8 cellular contexts compared by ENCODE assay signal in the genomic region with DNA sequence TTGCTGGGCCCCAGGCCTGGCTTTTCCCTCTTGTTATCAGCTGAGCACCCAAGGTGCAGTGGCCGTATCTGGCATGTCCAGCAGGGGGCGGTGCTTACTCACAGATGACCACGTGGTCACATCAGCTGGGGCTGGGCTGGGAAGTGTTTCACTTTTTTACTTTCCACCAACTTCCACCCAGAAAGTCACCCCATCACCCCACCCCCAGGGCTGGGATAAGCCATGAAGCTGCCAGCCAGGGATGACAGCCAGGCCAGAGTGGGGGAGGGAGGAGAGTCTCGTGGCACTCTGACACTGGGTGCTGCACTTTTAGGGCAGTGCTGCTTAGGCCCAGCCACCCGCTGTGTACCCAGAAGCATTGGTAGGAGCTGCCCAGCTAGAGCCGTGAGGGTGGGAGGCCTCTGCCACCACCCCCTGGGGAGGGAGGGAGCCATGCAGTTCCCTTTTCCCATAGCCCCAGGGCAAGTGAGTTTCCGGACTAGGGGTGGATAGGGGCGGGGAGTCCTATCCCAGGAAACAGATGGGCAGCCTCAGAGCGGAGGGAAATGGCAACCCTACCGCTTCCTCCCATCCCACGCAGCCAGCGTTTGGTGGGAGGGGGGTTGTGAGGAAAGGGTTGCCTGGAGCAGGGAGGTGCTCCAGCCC.
A peak's percentile ranks its signal among the peaks of the same experiment; 100 is the strongest.
DNase-seq lines count a peak whose midpoint lies in the region; ATAC-seq and TF ChIP-seq lines count a peak whose summit lies in the region.

No MANE protein-coding gene starts in this region.

- H3K36me3 Mint-ChIP-seq in memory B cell: no peaks in the 10 kb centered on the region

- peaks cover 10% of the 10 kb centered on the region for H3K4me1 Mint-ChIP-seq in memory B cell

- H3K27me3 Mint-ChIP-seq in memory B cell: no peaks in the 10 kb centered on the region

- no peaks in the 10 kb centered on the region for H3K9me3 Mint-ChIP-seq in memory B cell

- DNase-seq in GM10248 (ENCODE audit: extremely low spot score): peak; percentile 79
- DNase-seq in NOMO-1 treated with DMSO at 0.1 percent for 48 hours (lab: John Stamatoyannopoulos, UW; ENCODE audit: unreplicated experiment): peak; percentile 64
- peak; percentile 63 to 90 (median 88) for DNase-seq in activated CD8-positive, alpha-beta memory T cell treated with anti-CD3 and anti-CD28 coated beads for 48 hours (ENCODE audit: low read depth in 2 of 3, low spot score in 2 of 3)
- peak; percentile 76 for DNase-seq in effector CD8-positive, alpha-beta T cell (lab: John Stamatoyannopoulos, UW)
- peak; percentile 91 for DNase-seq in memory B cell (ENCODE audit: low spot score in 2 of 2)
- DNase-seq in stimulated activated CD8-positive, alpha-beta memory T cell treated with anti-CD3 and anti-CD28 coated beads, Interleukin-12 subunit alpha, Interleukin-12 subunit beta, amount 100 ng/mL, for 1 hour (ENCODE audit: low read depth): peak; percentile 88

- ATAC-seq in HG03432 (IDR thresholded peaks at IDR 0.05; ENCODE audit: unreplicated experiment) (peak; percentile 66), memory B cell (ENCODE audit: low read depth) (peak; percentile 97), HG03457 (IDR thresholded peaks at IDR 0.05; ENCODE audit: unreplicated experiment) (no peak)

- peak; percentile 95 for TF ChIP-seq CTCF in GM10248 (IDR thresholded peaks at IDR 0.05; ENCODE audit: control extremely low read depth, extremely low read depth, low read depth, missing control alignments)

- CTCF ChIA-PET in GM10248 (lab: Yijun Ruan, JAX): interaction anchor here (0.7 to 10.7 kb wide), 32 partner anchors 9 to 321 kb away, joined by 3 to 167 read pairs (median 4); partner anchors contain the start of gene C15orf39

- H3K27ac Mint-ChIP-seq in memory B cell: no peak overlapping the region

- POLR2A ChIA-PET in GM10248 (lab: Yijun Ruan, JAX): interaction anchor here (0.6 kb wide), 1 partner anchor 13 kb away, joined by 3 read pairs; no protein-coding TSS in a partner anchor

- H3K4me3 Mint-ChIP-seq in memory B cell: no peak overlapping the region
